10 cellular contexts compared by ENCODE assay signal in the genomic region with DNA sequence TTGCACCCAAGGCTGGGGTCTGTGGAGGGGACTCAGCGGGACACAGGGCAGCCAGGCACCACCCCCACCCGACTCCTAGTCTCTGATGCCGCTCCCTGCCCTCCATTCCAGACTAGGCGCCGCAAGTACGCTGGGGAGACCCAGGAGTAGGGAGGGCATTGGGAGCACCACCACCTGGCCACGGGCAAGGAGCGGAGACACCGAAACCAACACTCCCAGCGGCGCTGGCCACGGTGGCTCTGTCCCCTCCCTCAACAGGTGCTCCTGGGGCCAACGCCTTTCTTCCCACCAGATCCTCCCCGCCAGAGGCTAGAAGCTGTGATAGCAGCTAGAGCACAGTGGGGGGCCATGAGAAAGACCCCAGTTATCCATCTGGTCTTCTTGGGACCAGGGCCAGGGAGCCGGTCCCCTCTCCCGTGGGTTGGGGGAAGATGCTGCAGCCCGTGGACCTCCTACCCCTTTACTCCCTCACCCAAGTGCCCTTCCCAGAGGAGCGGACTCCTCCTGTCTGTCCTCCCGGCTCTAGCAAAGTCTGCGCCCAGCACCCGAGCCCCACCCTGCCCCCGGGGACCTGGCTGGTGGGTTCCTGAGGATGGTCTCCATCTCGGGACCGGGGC.
DNase-seq lines count a peak whose midpoint lies in the region; ATAC-seq lines count a peak whose summit lies in the region.
"Had no signal": no experiment of that assay in that cellular context is flagged by ENCODE, and none has a peak within 500 bp of the region (broad histone marks: within the 10 kb centered on the region; RNA-seq: fewer than 3 reads in every experiment).

No MANE protein-coding gene starts in this region.

- peak overlapping the region; percentile 66; the same call in 1 of the 2 replicates for H3K4me3 ChIP-seq in iPS-18c (ENCODE audit: insufficient read depth, low read depth, low read length)

- H3K9me3 Mint-ChIP-seq in stimulated activated naive CD8-positive, alpha-beta T cell treated with anti-CD3 and anti-CD28 coated beads, Interleukin-15, Interleukin-2, amounts not matched to agents 100 ng/mL and 50 ng/mL, for 24 hours, result no peaks in the 10 kb centered on the region

- no peak for DNase-seq in stimulated activated naive CD8-positive, alpha-beta T cell treated with anti-CD3 and anti-CD28 coated beads, Interleukin-15, Interleukin-2, amounts not matched to agents 100 U/mL and 50 U/mL, for 24 hours
- peak; percentile 54 for DNase-seq in RPMI8226
- no peak for DNase-seq in MV-4-11 (lab: John Stamatoyannopoulos, UW)
- DNase-seq in AG08396 (ENCODE audit: low spot score), result no peak
- DNase-seq in hippocampal formation (lab: John Stamatoyannopoulos, UW), result no peak
- DNase-seq: islet precursor cell, KG1 had no signal

- H3K4me1 Mint-ChIP-seq in stimulated activated naive CD8-positive, alpha-beta T cell treated with anti-CD3 and anti-CD28 coated beads, Interleukin-15, Interleukin-2, amounts not matched to agents 100 ng/mL and 50 ng/mL, for 24 hours (ENCODE audit: low read depth), result peaks cover 29% of the 10 kb centered on the region

- H3K27ac Mint-ChIP-seq in stimulated activated naive CD8-positive, alpha-beta T cell treated with anti-CD3 and anti-CD28 coated beads, Interleukin-15, Interleukin-2, amounts not matched to agents 100 ng/mL and 50 ng/mL, for 24 hours, result no peak overlapping the region

- peaks cover 7% of the 10 kb centered on the region for H3K36me3 Mint-ChIP-seq in stimulated activated naive CD8-positive, alpha-beta T cell treated with anti-CD3 and anti-CD28 coated beads, Interleukin-15, Interleukin-2, amounts not matched to agents 100 ng/mL and 50 ng/mL, for 24 hours (ENCODE audit: low read depth)

- peak overlapping the region; percentile 10 for H3K4me3 Mint-ChIP-seq in stimulated activated naive CD8-positive, alpha-beta T cell treated with anti-CD3 and anti-CD28 coated beads, Interleukin-15, Interleukin-2, amounts not matched to agents 100 ng/mL and 50 ng/mL, for 24 hours

- H3K27me3 Mint-ChIP-seq in stimulated activated naive CD8-positive, alpha-beta T cell treated with anti-CD3 and anti-CD28 coated beads, Interleukin-15, Interleukin-2, amounts not matched to agents 100 ng/mL and 50 ng/mL, for 24 hours, result peaks cover 17% of the 10 kb centered on the region

- no peaks in the 10 kb centered on the region for H3K9me3 ChIP-seq in iPS-18c (ENCODE audit: control insufficient read depth, insufficient read depth, low read length)

- no peak for ATAC-seq in stimulated activated naive CD8-positive, alpha-beta T cell treated with anti-CD3 and anti-CD28 coated beads, Interleukin-15, Interleukin-2, amounts not matched to agents 100 U/mL and 50 U/mL, for 24 hours
- no peak for ATAC-seq in HG02678 (IDR thresholded peaks at IDR 0.05; ENCODE audit: unreplicated experiment)
